ENCODE assay signal across 8 cellular contexts in genomic region chr19:34041922-34042521, GRCh38.
DNase-seq lines count a peak whose midpoint lies in the region; ATAC-seq and TF ChIP-seq lines count a peak whose summit lies in the region.

No MANE protein-coding gene starts in this region.

- TF ChIP-seq CTCF in nephron progenitor cell (IDR thresholded peaks at IDR 0.05): peak; percentile 80

- TF ChIP-seq POLR2A in erythroblast (IDR thresholded peaks at IDR 0.05; ENCODE audit: low read length): no peak

- no peaks in the 10 kb centered on the region for H3K36me3 Mint-ChIP-seq in nephron progenitor cell (ENCODE audit: low read depth)

- DNase-seq in NCI-H2196 (lab: John Stamatoyannopoulos, UW; ENCODE audit: unreplicated experiment) (peak; percentile 27), NCI-H2196 treated with DMSO at 0.1 percent for 48 hours (lab: John Stamatoyannopoulos, UW; ENCODE audit: unreplicated experiment) (no peak), NOMO-1 treated with dmso at 0.1 percent for 144 hours (lab: John Stamatoyannopoulos, UW; ENCODE audit: unreplicated experiment) (peak; percentile 3), activated T-cell treated with anti-CD3 and anti-CD28 coated beads for 1 hour (ENCODE audit: low read depth) (peak; percentile 72), erythroblast (lab: John Stamatoyannopoulos, UW) (peak; percentile 57 to 77), nephron progenitor cell (peak; percentile 77), NCI-H1105 (lab: John Stamatoyannopoulos, UW) (no peak)
- DNase-seq in stimulated activated naive CD8-positive, alpha-beta T cell treated with anti-CD3 and anti-CD28 coated beads, Interleukin-15, amount 100 ng/mL, for 72 hours: peak; percentile 61 to 71

- peak; percentile 56 for ATAC-seq in stimulated activated naive CD8-positive, alpha-beta T cell treated with anti-CD3 and anti-CD28 coated beads, Interleukin-15, amount 100 ng/mL, for 72 hours

- H3K27me3 Mint-ChIP-seq in nephron progenitor cell (ENCODE audit: low read depth, poor library complexity): peaks cover 29% of the 10 kb centered on the region
- peaks cover 13% of the 10 kb centered on the region for H3K27me3 Mint-ChIP-seq in stimulated activated naive CD8-positive, alpha-beta T cell treated with anti-CD3 and anti-CD28 coated beads, Interleukin-15, amount 100 ng/mL, for 72 hours

- H3K4me3 Mint-ChIP-seq in nephron progenitor cell: no peak overlapping the region
- H3K4me3 Mint-ChIP-seq in stimulated activated naive CD8-positive, alpha-beta T cell treated with anti-CD3 and anti-CD28 coated beads, Interleukin-15, amount 100 ng/mL, for 72 hours: no peak overlapping the region

- H3K4me1 Mint-ChIP-seq in nephron progenitor cell: peaks cover 20% of the 10 kb centered on the region
- H3K4me1 Mint-ChIP-seq in stimulated activated naive CD8-positive, alpha-beta T cell treated with anti-CD3 and anti-CD28 coated beads, Interleukin-15, amount 100 ng/mL, for 72 hours: no peaks in the 10 kb centered on the region

- H3K27ac Mint-ChIP-seq in nephron progenitor cell: no peak overlapping the region
- no peak overlapping the region for H3K27ac Mint-ChIP-seq in stimulated activated naive CD8-positive, alpha-beta T cell treated with anti-CD3 and anti-CD28 coated beads, Interleukin-15, amount 100 ng/mL, for 72 hours

- peaks cover 8% of the 10 kb centered on the region for H3K9me3 Mint-ChIP-seq in nephron progenitor cell
- H3K9me3 Mint-ChIP-seq in stimulated activated naive CD8-positive, alpha-beta T cell treated with anti-CD3 and anti-CD28 coated beads, Interleukin-15, amount 100 ng/mL, for 72 hours: no peaks in the 10 kb centered on the region

Comparison
In these comparisons a context has a peak if more than half of its experiments do, and no peak if none do; other contexts are left out.
1. DNase-seq: peak in NCI-H2196 (single experiment), NOMO-1 treated with dmso at 0.1 percent for 144 hours (single experiment), activated T-cell treated with anti-CD3 and anti-CD28 coated beads for 1 hour (single experiment), erythroblast (2 of 2), nephron progenitor cell (single experiment) and stimulated activated naive CD8-positive, alpha-beta T cell treated with anti-CD3 and anti-CD28 coated beads, Interleukin-15, amount 100 ng/mL, for 72 hours (2 of 2); none in NCI-H2196 treated with DMSO at 0.1 percent for 48 hours (single experiment) and NCI-H1105 (single experiment).